In the genomic region with DNA sequence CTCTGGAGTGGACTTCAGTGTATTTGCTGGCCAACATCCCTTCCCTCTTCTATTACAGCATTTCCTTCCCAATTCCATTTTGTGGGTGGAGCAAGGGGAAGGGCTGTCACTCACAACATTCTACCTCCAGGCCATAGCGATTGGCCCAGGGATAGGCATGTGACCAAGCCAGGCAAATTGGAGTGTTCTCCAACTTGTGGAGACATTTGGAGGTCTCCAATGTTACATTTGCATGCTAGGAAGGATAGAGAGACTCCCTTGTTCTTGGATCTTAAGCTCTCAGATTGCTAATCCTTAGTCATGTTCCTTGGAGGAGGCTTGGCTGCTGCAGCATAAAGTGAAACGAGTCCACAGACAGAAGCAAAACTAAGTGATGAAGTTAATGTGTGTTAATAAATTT, we compare ENCODE assay signal across 15 cellular contexts.
"Had no signal": no experiment of that assay in that cellular context is flagged by ENCODE, and none has a peak within 500 bp of the region (broad histone marks: within the 10 kb centered on the region; RNA-seq: fewer than 3 reads in every experiment).

No MANE protein-coding gene starts in this region.

- ATAC-seq: activated naive CD8-positive, alpha-beta T cell treated with anti-CD3 and anti-CD28 coated beads, Interleukin-2, amount 50 U/mL, for 24 hours; activated T-cell treated with anti-CD3 and anti-CD28 coated beads, Interleukin-2, amount 50 U/mL, for 72 hours; left lobe of liver; psoas muscle had no signal

- H3K27me3 ChIP-seq: sigmoid colon, transverse colon had no signal

- H3K36me3 ChIP-seq: sigmoid colon, transverse colon had no signal

- H3K4me3 ChIP-seq: coronary artery, psoas muscle, sigmoid colon, transverse colon had no signal

- H3K27ac ChIP-seq: coronary artery, psoas muscle, sigmoid colon, transverse colon had no signal

- DNase-seq: activated CD4-positive, alpha-beta memory T cell treated with anti-CD3 and anti-CD28 coated beads for 36 hours; activated CD4-positive, CD25-positive, alpha-beta regulatory T cell treated with anti-CD3 and anti-CD28 coated beads, Interleukin-2, amount 50 U/mL, for 72 hours; activated naive CD4-positive, alpha-beta T cell treated with Interleukin-2 at 50 U/mL for 16 hours; activated naive CD8-positive, alpha-beta T cell treated with anti-CD3 and anti-CD28 coated beads, Interleukin-2, amount 50 U/mL, for 24 hours; activated T-cell treated with anti-CD3 and anti-CD28 coated beads, Interleukin-2, amount 50 U/mL, for 72 hours; caudate nucleus; effector CD8-positive, alpha-beta T cell; occipital lobe; psoas muscle; sigmoid colon; stimulated activated CD4-positive, alpha-beta T cell treated with anti-CD3 and anti-CD28 coated beads, Interleukin-12 subunit alpha, Interleukin-12 subunit beta, amount 100 ng/mL, for 4 hours; substantia nigra; transverse colon had no signal
